Comparison of ENCODE assay signal across 8 cellular contexts in the genomic region with DNA sequence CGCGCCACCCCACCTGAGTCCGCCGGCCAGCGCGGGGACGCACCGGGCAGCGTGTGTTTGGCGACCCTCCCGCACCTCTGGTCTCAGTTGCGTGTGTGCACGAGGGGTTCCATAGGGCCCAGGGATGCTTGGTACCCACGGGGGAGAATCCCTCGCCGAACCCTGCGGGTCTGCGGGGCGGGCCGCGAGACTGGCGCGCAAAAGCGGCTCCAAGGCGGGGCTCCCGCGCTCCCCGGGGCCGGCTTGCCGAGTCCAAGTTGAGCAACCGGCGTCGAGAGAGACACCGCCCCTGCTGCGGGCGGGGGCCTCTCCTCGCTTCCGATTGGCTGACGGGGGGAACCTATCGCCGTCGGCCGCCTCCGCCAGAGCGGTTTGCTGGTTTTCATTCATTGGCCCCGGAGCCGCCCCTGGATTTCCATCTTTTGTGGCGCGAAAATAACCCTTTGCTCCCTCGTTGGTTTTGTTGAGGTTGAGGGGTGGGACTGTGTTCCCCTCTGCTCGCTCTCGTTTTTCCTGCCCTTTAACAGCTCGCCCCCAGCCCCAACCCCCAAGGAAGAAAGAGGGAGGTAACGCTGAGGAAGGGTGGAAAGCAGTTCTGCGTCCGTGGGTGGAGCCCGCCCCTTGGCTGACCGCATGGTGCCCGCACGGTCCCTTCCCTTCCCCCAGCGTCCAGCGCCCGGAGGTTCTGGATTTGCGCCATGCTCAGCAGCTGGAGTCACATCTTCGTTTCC. TPM values are rescaled to one million over a fixed set of nuclear protein-coding genes. Genes with fewer than 3 reads are reported as not detected.
DNase-seq lines count a peak whose midpoint lies in the region; ATAC-seq and TF ChIP-seq lines count a peak whose summit lies in the region.

No MANE protein-coding gene starts in this region.

- peaks cover 42% of the 10 kb centered on the region for H3K27me3 ChIP-seq in ACC112 (ENCODE audit: insufficient read depth, low read length)

- H3K27ac ChIP-seq in ACC112 (ENCODE audit: low read depth, low read length) (peak overlapping the region; percentile 49), SK-N-MC (peak overlapping the region; percentile 97)

- peak overlapping the region; percentile 88 for H2AFZ ChIP-seq in ACC112 (ENCODE audit: low read length, unreplicated experiment)

- peaks cover 6% of the 10 kb centered on the region for H3K4me1 Mint-ChIP-seq in MCF 10A (ENCODE audit: insufficient read depth, unreplicated experiment)

- peaks cover 64% of the 10 kb centered on the region for H3K27me3 Mint-ChIP-seq in MCF 10A (ENCODE audit: insufficient read depth, unreplicated experiment)

- peak; percentile 98 for DNase-seq in NCI-H1105 (lab: John Stamatoyannopoulos, UW)
- peak; percentile 73 for DNase-seq in SK-N-MC (ENCODE audit: low read depth, low spot score)
- peak; percentile 88 for DNase-seq in MCF 10A (ENCODE audit: unreplicated experiment)
- DNase-seq in kidney glomerular epithelial cell (lab: John Stamatoyannopoulos, UW), result peak; percentile 32
- peak; percentile 39 for DNase-seq in stimulated activated CD8-positive, alpha-beta memory T cell treated with anti-CD3 and anti-CD28 coated beads, Interleukin-12 subunit alpha, Interleukin-12 subunit beta, amount 100 ng/mL, for 24 hours (ENCODE audit: extremely low read depth)

- peak overlapping the region; percentile 93 for H3K9ac ChIP-seq in SK-N-MC (ENCODE audit: insufficient read length)

- H3K9me3 ChIP-seq in SK-N-MC (ENCODE audit: low read depth, low read length), result no peaks in the 10 kb centered on the region

- BruUV-seq in MCF 10A (replicated peaks; lab: Mats Ljungman, UMichigan), result no TSS peak

- peaks cover 17% of the 10 kb centered on the region for H3K4me1 ChIP-seq in ACC112 (ENCODE audit: control insufficient read depth, insufficient read depth, low read length, unreplicated experiment)

- H3K36me3 Mint-ChIP-seq in MCF 10A (ENCODE audit: insufficient read depth, unreplicated experiment), result no peaks in the 10 kb centered on the region

- H3K27ac Mint-ChIP-seq in MCF 10A (ENCODE audit: low read depth, unreplicated experiment), result no peak overlapping the region

- intact Hi-C loops in MCF 10A (cut with micrococcal nuclease), result no loop called here

- H3K4me3 ChIP-seq in ACC112 (ENCODE audit: low read depth, low read length), result peak overlapping the region; percentile 96
- peak overlapping the region; percentile 85 for H3K4me3 ChIP-seq in SK-N-MC

- no peaks in the 10 kb centered on the region for H3K9me3 Mint-ChIP-seq in MCF 10A (ENCODE audit: unreplicated experiment)

- TF ChIP-seq CTCF in MCF 10A (IDR thresholded peaks at IDR 0.05; ENCODE audit: unreplicated experiment), result no peak

- CTCF ChIA-PET in MCF 10A (lab: Yijun Ruan, JAX), result no interaction called here

- peaks cover 21% of the 10 kb centered on the region for H3K79me2 ChIP-seq in ACC112 (ENCODE audit: control insufficient read depth, insufficient read depth, low read length, unreplicated experiment)

- POLR2A ChIA-PET in MCF 10A (lab: Yijun Ruan, JAX), result interaction anchor here (0.6 to 2.3 kb wide), 3 partner anchors 45 to 174 kb away, joined by 3 to 14 read pairs (median 3); no protein-coding TSS in a partner anchor

- peak; percentile 93 for TF ChIP-seq POLR2A in GM18505 (IDR thresholded peaks at IDR 0.05; ENCODE audit: borderline replicate concordance, extremely low read depth, insufficient read depth, insufficient read length)

- peak overlapping the region; percentile 64 for H3K4me3 Mint-ChIP-seq in MCF 10A (ENCODE audit: unreplicated experiment)

- H3K36me3 ChIP-seq in ACC112 (ENCODE audit: insufficient read depth, low read length) (no peaks in the 10 kb centered on the region), SK-N-MC (ENCODE audit: insufficient read depth, low read length) (no peaks in the 10 kb centered on the region)

- peak; percentile 58 for ATAC-seq in GM18505 (IDR thresholded peaks at IDR 0.05; ENCODE audit: unreplicated experiment)
- ATAC-seq in HG02840 (IDR thresholded peaks at IDR 0.05; ENCODE audit: low FRiP score, unreplicated experiment), result peak; percentile 67

RNA-seq across cellular contexts. Expression of gene IGF2BP3, which starts 4.0 kb away (rescaled TPM):
- 27.0 and 29.8 TPM in 2 replicates for total RNA-seq in MCF 10A (2022)

RNA-seq across cellular contexts. Expression of gene TRA2A, which starts 57.5 kb away (rescaled TPM):
- 92.9 and 113 TPM in 2 replicates for total RNA-seq in MCF 10A (2022)

Comparison
In these comparisons a context has a peak if more than half of its experiments do, and no peak if none do; other contexts are left out.
1. Peak in every context shown above with its lines: DNase-seq, ATAC-seq, H3K4me3 ChIP-seq and H3K27ac ChIP-seq.
2. DNase-seq: peak in every context shown above with its lines; median percentile 98 in NCI-H1105; 88 in MCF 10A; 73 in SK-N-MC; 39 in stimulated activated CD8-positive, alpha-beta memory T cell treated with anti-CD3 and anti-CD28 coated beads, Interleukin-12 subunit alpha, Interleukin-12 subunit beta, amount 100 ng/mL, for 24 hours; 32 in kidney glomerular epithelial cell.